In the genomic region with DNA sequence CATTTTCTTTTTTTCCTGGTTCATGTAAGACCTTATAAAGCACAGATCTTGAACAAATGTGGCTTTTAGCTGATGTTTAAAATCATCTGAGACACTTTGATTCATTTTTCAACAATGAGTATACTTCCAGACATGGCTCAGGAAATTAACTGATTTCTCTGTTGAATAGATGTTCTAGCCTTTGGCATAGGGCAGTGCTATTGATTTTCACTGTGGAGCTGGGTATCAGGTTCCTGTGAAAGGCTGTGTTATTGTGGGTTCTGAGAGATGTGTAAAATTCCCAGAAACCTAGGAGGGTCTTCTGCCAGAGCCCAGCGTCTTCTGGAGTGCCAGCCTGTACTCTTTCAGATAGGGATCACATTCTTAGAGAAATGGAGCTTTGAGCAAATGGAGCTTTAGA, we compare ENCODE assay signal across 21 cellular contexts.
DNase-seq lines count a peak whose midpoint lies in the region; ATAC-seq, FAIRE-seq and TF ChIP-seq lines count a peak whose summit lies in the region.
"Had no signal": no experiment of that assay in that cellular context is flagged by ENCODE, and none has a peak within 500 bp of the region (broad histone marks: within the 10 kb centered on the region; RNA-seq: fewer than 3 reads in every experiment).

No MANE protein-coding gene starts in this region.

- no peak overlapping the region for H3K4me3 Mint-ChIP-seq in natural killer cell
- H3K4me3 Mint-ChIP-seq: B cell; CD4-positive, CD25-positive, alpha-beta regulatory T cell; IgD-negative memory B cell had no signal

- FAIRE-seq in HepG2 (lab: Jason Lieb, UNC): no peak
- FAIRE-seq: GM12891, H54 had no signal

- H3K27me3 ChIP-seq in right lobe of liver (no peaks in the 10 kb centered on the region), HepG2 (ENCODE audit: control insufficient read depth in 1 of 2, insufficient read depth in 2 of 2, low read length in 2 of 2) (no peaks in the 10 kb centered on the region)

- CTCF ChIA-PET in HepG2 (lab: Yijun Ruan, JAX; ENCODE audit: low intra/inter-chr PET ratio, low total read pairs): no interaction called here

- H3K4me1 ChIP-seq in right lobe of liver (peaks cover 0 to 8% (median 0%) of the 10 kb centered on the region in 4 donors), HepG2 (ENCODE audit: insufficient read depth, low read length) (no peaks in the 10 kb centered on the region)

- no peak overlapping the region for H3K4me2 ChIP-seq in HepG2 (ENCODE audit: low read depth, low read length)

- intact Hi-C loops in right lobe of liver (cut with DNase I) (no loop called here), HepG2 (cut with micrococcal nuclease; ENCODE audit: unreplicated experiment) (no loop called here), natural killer cell (cut with micrococcal nuclease) (no loop called here)

- DNase-seq in right lobe of liver: no peak
- no peak for DNase-seq in HepG2 (ENCODE audit: low spot score)
- peak; percentile 0 for DNase-seq in NCI-H2107 (lab: John Stamatoyannopoulos, UW)
- no peak for DNase-seq in left lobe of liver (ENCODE audit: low spot score)
- DNase-seq in natural killer cell: no peak
- DNase-seq in SKM-1 (lab: John Stamatoyannopoulos, UW; ENCODE audit: unreplicated experiment): no peak
- DNase-seq in GM10266 (ENCODE audit: extremely low spot score): no peak
- DNase-seq: C1 segment of cervical spinal cord; CD4-positive, CD25-positive, alpha-beta regulatory T cell; CD8-positive, alpha-beta memory T cell; DMS 273 treated with DMSO at 0.1 percent for 48 hours; DMS53; DND-41; EL; GM23248; HCEC 1CT had no signal

- H3K4me3 ChIP-seq in right lobe of liver: no peak overlapping the region
- no peak overlapping the region for H3K4me3 ChIP-seq in HepG2 (replicated peaks in 1 of 3; ENCODE audit: insufficient read depth in 1 of 3, low read depth in 2 of 3, low read length in 3 of 3)
- H3K4me3 ChIP-seq: GM23248 had no signal

- H3K27ac ChIP-seq in right lobe of liver: no peak overlapping the region
- H3K27ac ChIP-seq in HepG2 (ENCODE audit: extremely low read length, insufficient read depth, low read length): no peak overlapping the region
- H3K27ac ChIP-seq: GM23248, HL-60 had no signal

- POLR2A ChIA-PET in HepG2 (lab: Yijun Ruan, JAX): no interaction called here

- H3K9me3 ChIP-seq in right lobe of liver (no peaks in the 10 kb centered on the region), HepG2 (ENCODE audit: low read length) (no peaks in the 10 kb centered on the region)

- H3K36me3 ChIP-seq in right lobe of liver (no peaks in the 10 kb centered on the region), HepG2 (replicated peaks in 1 of 2; ENCODE audit: control insufficient read depth in 1 of 2, insufficient read depth in 2 of 2, low read length in 2 of 2) (no peaks in the 10 kb centered on the region)

- TF ChIP-seq EP300 in HepG2 (IDR thresholded peaks at IDR 0.05; ENCODE audit: low read depth in 2 of 2, low read length in 2 of 2) (no peak), HepG2 (CRISPR knock-in tag; IDR thresholded peaks at IDR 0.05; ENCODE audit: borderline replicate concordance) (no peak)

- no peak overlapping the region for H3K27ac Mint-ChIP-seq in natural killer cell
- H3K27ac Mint-ChIP-seq: B cell; CD4-positive, CD25-positive, alpha-beta regulatory T cell; CD8-positive, alpha-beta memory T cell; IgD-negative memory B cell had no signal

- TF ChIP-seq POLR2A in right lobe of liver (IDR thresholded peaks at IDR 0.05): no peak
- no peak for TF ChIP-seq POLR2A in HepG2 (IDR thresholded peaks at IDR 0.05; ENCODE audit: insufficient read depth in 1 of 2, low read depth in 2 of 2, low read length in 2 of 2)

- peaks cover 15 to 25% of the 10 kb centered on the region in 2 donors for H3K9me3 Mint-ChIP-seq in natural killer cell

- ATAC-seq in right lobe of liver (peak; percentile 68 to 90 (median 79)), HepG2 (no peak), left lobe of liver (peak; percentile 77), natural killer cell (no peak)

- H3K27me3 Mint-ChIP-seq in natural killer cell (ENCODE audit: low read depth in 2 of 2): no peaks in the 10 kb centered on the region
- H3K27me3 Mint-ChIP-seq: B cell; CD4-positive, CD25-positive, alpha-beta regulatory T cell; CD8-positive, alpha-beta memory T cell; IgD-negative memory B cell had no signal

- no peak overlapping the region for H3K9ac ChIP-seq in HepG2 (ENCODE audit: insufficient read depth, low read depth, low read length)
- H3K9ac ChIP-seq: GM23248 had no signal

- TF ChIP-seq CTCF in right lobe of liver (IDR thresholded peaks at IDR 0.05): no peak
- no peak for TF ChIP-seq CTCF in HepG2 (CRISPR knock-in tag; IDR thresholded peaks at IDR 0.05)
- no peak for TF ChIP-seq CTCF in natural killer cell (IDR thresholded peaks at IDR 0.05)
- TF ChIP-seq CTCF in GM10266 (IDR thresholded peaks at IDR 0.05; ENCODE audit: control insufficient read depth, insufficient read depth, low read depth, missing control alignments): no peak

- H4K20me1 ChIP-seq in HepG2 (ENCODE audit: insufficient read depth, low read length): no peaks in the 10 kb centered on the region

- no peak for TF ChIP-seq RAD21 in HepG2 (CRISPR knock-in tag; IDR thresholded peaks at IDR 0.05)

- H3K4me1 Mint-ChIP-seq in natural killer cell: no peaks in the 10 kb centered on the region
- H3K4me1 Mint-ChIP-seq: B cell; CD4-positive, CD25-positive, alpha-beta regulatory T cell; CD8-positive, alpha-beta memory T cell; IgD-negative memory B cell had no signal

- no TSS peak for BruUV-seq in HepG2 (replicated peaks; lab: Mats Ljungman, UMichigan)

- no peak overlapping the region for H2AFZ ChIP-seq in HepG2 (ENCODE audit: low read length)
- H2AFZ ChIP-seq: GM23248 had no signal

- H3K36me3 Mint-ChIP-seq in natural killer cell: no peaks in the 10 kb centered on the region
- H3K36me3 Mint-ChIP-seq: CD4-positive, CD25-positive, alpha-beta regulatory T cell; CD8-positive, alpha-beta memory T cell; IgD-negative memory B cell had no signal

- in situ Hi-C loops in HepG2 (cut with HindIII; ENCODE audit: extremely low pct_ligation_motif_present, low pct_unique_long_range_greater_than_20kb): no loop called here

- H3K79me2 ChIP-seq in HepG2 (ENCODE audit: insufficient read depth, low read length): no peaks in the 10 kb centered on the region

- 22% methylated on average over 1 of the region's 1 CpG for WGBS in right lobe of liver (ENCODE audit: insufficient coverage, low coverage, low lambda C conversion rate, missing lambda C conversion rate)
- WGBS in HepG2 (ENCODE audit: low lambda C conversion rate): 0% methylated on average over 1 of the region's 1 CpG

TF ChIP-seq in HepG2, 621 proteins besides CTCF, POLR2A, EP300 and RAD21:
- TF ChIP-seq PPARG (CRISPR knock-in tag; conservative IDR thresholded peaks at IDR 0.05) (no peak), BORCS8-MEF2B (CRISPR knock-in tag; IDR thresholded peaks at IDR 0.05) (no peak), TBL1XR1 (IDR thresholded peaks at IDR 0.05; ENCODE audit: borderline replicate concordance, low read length, partially characterized antibody) (no peak), HOXA7 (CRISPR knock-in tag; IDR thresholded peaks at IDR 0.05) (no peak), ZNF883 (CRISPR knock-in tag; IDR thresholded peaks at IDR 0.05; ENCODE audit: not compliant biosample characterization) (no peak), ZNF3 (CRISPR knock-in tag; IDR thresholded peaks at IDR 0.05) (no peak), RXRA (CRISPR knock-in tag; IDR thresholded peaks at IDR 0.05) (no peak)
- TF ChIP-seq, protein P1, sequence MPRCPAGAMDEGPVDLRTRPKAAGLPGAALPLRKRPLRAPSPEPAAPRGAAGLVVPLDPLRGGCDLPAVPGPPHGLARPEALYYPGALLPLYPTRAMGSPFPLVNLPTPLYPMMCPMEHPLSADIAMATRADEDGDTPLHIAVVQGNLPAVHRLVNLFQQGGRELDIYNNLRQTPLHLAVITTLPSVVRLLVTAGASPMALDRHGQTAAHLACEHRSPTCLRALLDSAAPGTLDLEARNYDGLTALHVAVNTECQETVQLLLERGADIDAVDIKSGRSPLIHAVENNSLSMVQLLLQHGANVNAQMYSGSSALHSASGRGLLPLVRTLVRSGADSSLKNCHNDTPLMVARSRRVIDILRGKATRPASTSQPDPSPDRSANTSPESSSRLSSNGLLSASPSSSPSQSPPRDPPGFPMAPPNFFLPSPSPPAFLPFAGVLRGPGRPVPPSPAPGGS (CRISPR knock-in tag; IDR thresholded peaks at IDR 0.05): no peak
- TF ChIP-seq, protein P2, sequence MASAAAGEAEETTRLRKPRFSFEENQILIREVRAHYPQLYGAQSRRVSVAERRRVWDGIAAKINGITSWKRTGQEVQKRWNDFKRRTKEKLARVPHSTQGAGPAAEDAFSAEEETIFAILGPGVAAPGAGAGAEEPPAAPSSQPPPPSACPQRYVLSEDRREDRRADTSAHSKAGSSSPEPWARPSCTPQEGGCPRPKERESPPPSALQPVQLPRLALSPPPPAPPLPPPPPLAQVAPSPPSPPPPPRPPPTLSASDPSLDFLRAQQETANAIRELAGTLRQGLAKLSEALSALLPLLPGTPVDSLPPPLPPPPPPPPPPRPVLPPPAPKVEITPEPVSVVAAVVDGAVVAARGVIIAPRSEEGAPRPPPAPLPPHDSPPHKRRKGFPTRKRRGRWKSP (CRISPR knock-in tag; IDR thresholded peaks at IDR 0.05): no peak

Comparison
In these comparisons a context has a peak if more than half of its experiments do, and no peak if none do; other contexts are left out.
1. ATAC-seq: peak in right lobe of liver (4 of 4) and left lobe of liver (single experiment); none in HepG2 (single experiment) and natural killer cell (0 of 3).